Comparison of ENCODE assay signal across 1 cellular context in the genomic region with DNA sequence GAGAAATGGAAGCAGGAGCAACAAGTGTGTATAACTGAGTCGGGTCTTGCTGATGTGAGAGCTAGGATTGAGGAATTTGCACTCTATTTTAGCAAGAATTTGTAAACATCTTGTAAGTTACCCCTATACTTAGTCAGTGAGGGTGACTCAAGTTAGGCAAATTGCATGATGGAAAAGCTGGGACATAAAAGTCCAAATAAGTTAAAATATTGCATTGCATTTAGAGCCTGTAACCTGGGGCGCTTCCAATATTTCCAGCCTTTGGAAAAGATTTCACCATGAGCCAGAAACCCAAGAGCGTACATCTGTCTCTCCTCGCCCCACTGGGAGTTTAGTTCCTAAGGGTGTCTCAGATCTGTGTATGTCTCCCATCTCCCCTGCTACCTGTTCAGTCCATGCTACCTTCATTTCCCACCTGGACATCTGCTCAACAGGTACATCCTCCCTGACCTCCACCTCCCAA.
A peak's percentile ranks its signal among the peaks of the same experiment; 100 is the strongest.
TF ChIP-seq lines count a peak whose summit lies in the region.

No MANE protein-coding gene starts in this region.

TF ChIP-seq in GM12878, 131 proteins besides CTCF, POLR2A, EP300 and RAD21:
- TF ChIP-seq, protein P1, sequence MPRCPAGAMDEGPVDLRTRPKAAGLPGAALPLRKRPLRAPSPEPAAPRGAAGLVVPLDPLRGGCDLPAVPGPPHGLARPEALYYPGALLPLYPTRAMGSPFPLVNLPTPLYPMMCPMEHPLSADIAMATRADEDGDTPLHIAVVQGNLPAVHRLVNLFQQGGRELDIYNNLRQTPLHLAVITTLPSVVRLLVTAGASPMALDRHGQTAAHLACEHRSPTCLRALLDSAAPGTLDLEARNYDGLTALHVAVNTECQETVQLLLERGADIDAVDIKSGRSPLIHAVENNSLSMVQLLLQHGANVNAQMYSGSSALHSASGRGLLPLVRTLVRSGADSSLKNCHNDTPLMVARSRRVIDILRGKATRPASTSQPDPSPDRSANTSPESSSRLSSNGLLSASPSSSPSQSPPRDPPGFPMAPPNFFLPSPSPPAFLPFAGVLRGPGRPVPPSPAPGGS (IDR thresholded peaks at IDR 0.05; ENCODE audit: borderline replicate concordance, insufficient read depth, low read depth, low read length, poor library complexity, severe bottlenecking), result peak; percentile 54
- TF ChIP-seq RB1 (IDR thresholded peaks at IDR 0.05; ENCODE audit: borderline replicate concordance), result no peak
